In genomic region chr4:145679991-145680455, GRCh38 we compare ENCODE assay signal across 8 cellular contexts. TPM values are rescaled to one million over a fixed set of nuclear protein-coding genes. Genes with fewer than 3 reads are reported as not detected.
DNase-seq lines count a peak whose midpoint lies in the region; ATAC-seq, FAIRE-seq and TF ChIP-seq lines count a peak whose summit lies in the region.

C4orf51 (plus strand) TSS chr4:145680146; CDS start chr4:145680204, 58 bp downstream.

- H3K36me3 ChIP-seq in prostate gland, result no peaks in the 10 kb centered on the region

- no peaks in the 10 kb centered on the region for H3K4me1 ChIP-seq in prostate gland (replicated peaks)

- ATAC-seq in GM19395 (IDR thresholded peaks at IDR 0.05; ENCODE audit: unreplicated experiment), result no peak
- ATAC-seq in HG02981 (IDR thresholded peaks at IDR 0.05; ENCODE audit: unreplicated experiment), result no peak

- FAIRE-seq in RCC 7860 (lab: Jason Lieb, UNC) (peak; percentile 7), D721Med (lab: Jason Lieb, UNC) (no peak)

- H3K27me3 ChIP-seq in prostate gland (replicated peaks; ENCODE audit: insufficient read depth), result no peaks in the 10 kb centered on the region

- no peak for TF ChIP-seq POLR2A in prostate gland (IDR thresholded peaks at IDR 0.05)

- TF ChIP-seq CTCF in prostate gland (IDR thresholded peaks at IDR 0.05), result no peak
- TF ChIP-seq CTCF in D721Med (IDR thresholded peaks at IDR 0.05; ENCODE audit: insufficient read depth, missing control alignments), result no peak

- WGBS in prostate gland, result 16% methylated on average over 6 of the region's 6 CpGs

- intact Hi-C loops in prostate gland (cut with DNase I), result no loop called here

- peak within 1 kb of the TSS in 1 of 2 donors; percentile 41 for H3K27ac ChIP-seq in prostate gland

- DNase-seq in EL (peak; percentile 41), RCC 7860 (ENCODE audit: low spot score) (peak; percentile 44), fibroblast of the conjunctiva (ENCODE audit: low read depth) (peak; percentile 57), prostate gland (ENCODE audit: low spot score) (peak; percentile 4), DMS114 treated with DMSO at 0.1 percent for 48 hours (lab: John Stamatoyannopoulos, UW; ENCODE audit: unreplicated experiment) (no peak), D721Med (ENCODE audit: insufficient read length, low spot score) (no peak)

- H3K4me3 ChIP-seq in prostate gland, result no peak within 1 kb of the TSS

- no peaks in the 10 kb centered on the region for H3K9me3 ChIP-seq in prostate gland

RNA-seq across cellular contexts. Expression of gene C4orf51, which starts in this region (rescaled TPM):
- total RNA-seq in prostate gland, result not detected

Comparison
In these comparisons a context has a peak if more than half of its experiments do, and no peak if none do; other contexts are left out.
1. Peak in DNase-seq in prostate gland; RNA of the gene not detected or under 1 TPM.
2. DNase-seq: peak in EL (single experiment), RCC 7860 (single experiment) and fibroblast of the conjunctiva (single experiment); none in DMS114 treated with DMSO at 0.1 percent for 48 hours (single experiment) and D721Med (single experiment).